Comparison of ENCODE assay signal across 20 cellular contexts in genomic region chr1:116554924-116555323, GRCh38. TPM values are rescaled to one million over a fixed set of nuclear protein-coding genes. Genes with fewer than 3 reads are reported as not detected.
DNase-seq lines count a peak whose midpoint lies in the region; ATAC-seq and TF ChIP-seq lines count a peak whose summit lies in the region.
"Had no signal": no experiment of that assay in that cellular context is flagged by ENCODE, and none has a peak within 500 bp of the region (broad histone marks: within the 10 kb centered on the region; RNA-seq: fewer than 3 reads in every experiment).

No MANE protein-coding gene starts in this region.

- peaks cover 73% of the 10 kb centered on the region for H3K4me1 ChIP-seq in CD4-positive, alpha-beta memory T cell (ENCODE audit: insufficient read depth, low read length)
- peaks cover 33% of the 10 kb centered on the region for H3K4me1 ChIP-seq in MM.1S (ENCODE audit: low read length)

- no peaks in the 10 kb centered on the region for H3K9me2 ChIP-seq in MM.1S (replicated peaks; ENCODE audit: insufficient read depth, low read length)
- H3K9me2 ChIP-seq: SK-N-SH had no signal

- H3K27ac ChIP-seq in CD4-positive, alpha-beta memory T cell (ENCODE audit: low read depth, low read length) = no peak overlapping the region
- H3K27ac ChIP-seq in MM.1S (ENCODE audit: low read length) = no peak overlapping the region
- H3K27ac ChIP-seq: 22Rv1, Peyer's patch had no signal

- peaks cover 70% of the 10 kb centered on the region for H3K4me1 Mint-ChIP-seq in T-helper 1 cell treated with Interleukin-12 subunit alpha and Interleukin-12 subunit beta and Interleukin-4 antibody, amounts not matched to agents 30 μg/mL and 1 μg/mL, for 36 hours (ENCODE audit: low read depth)
- peaks cover 60 to 87% (median 73%) of the 10 kb centered on the region in 4 donors for H3K4me1 Mint-ChIP-seq in CD4-positive, alpha-beta memory T cell
- peaks cover 92% of the 10 kb centered on the region for H3K4me1 Mint-ChIP-seq in activated B cell treated with CpG ODN at 0.5 μM for 24 hours
- H3K4me1 Mint-ChIP-seq: nephron had no signal

- TF ChIP-seq CTCF in activated B cell treated with CpG ODN at 0.5 μM for 24 hours (IDR thresholded peaks at IDR 0.05) (no peak), MM.1S (IDR thresholded peaks at IDR 0.05; ENCODE audit: low read length) (no peak)

- POLR2A ChIA-PET in CD4-positive, alpha-beta memory T cell (lab: Charles Lee; ENCODE audit: partially characterized antibody) = no interaction called here
- POLR2A ChIA-PET in activated B cell treated with CpG ODN at 0.5 μM for 24 hours (lab: Charles Lee) = no interaction called here

- no peaks in the 10 kb centered on the region for H4K20me1 ChIP-seq in MM.1S (ENCODE audit: insufficient read depth, low read length)

- no peak overlapping the region for H3K4me2 ChIP-seq in MM.1S (ENCODE audit: low read depth, low read length)
- H3K4me2 ChIP-seq: SK-N-SH had no signal

- H3K9ac ChIP-seq in MM.1S (ENCODE audit: low read length) = no peak overlapping the region
- H3K9ac ChIP-seq: SK-N-SH had no signal

- intact Hi-C loops in CD4-positive, alpha-beta memory T cell (cut with micrococcal nuclease) = no loop called here
- intact Hi-C loops in activated B cell treated with CpG ODN at 0.5 μM for 24 hours (cut with micrococcal nuclease) = loop anchor here (5.0 to 10.0 kb wide), 4 partner anchors 38 to 1107 kb away; partner anchors contain the start of gene TENT5C
- intact Hi-C loops in left ventricle myocardium superior (cut with micrococcal nuclease) = no loop called here

- no peaks in the 10 kb centered on the region for H3K27me3 Mint-ChIP-seq in T-helper 1 cell treated with Interleukin-12 subunit alpha and Interleukin-12 subunit beta and Interleukin-4 antibody, amounts not matched to agents 30 μg/mL and 1 μg/mL, for 36 hours (ENCODE audit: low read depth)
- no peaks in the 10 kb centered on the region for H3K27me3 Mint-ChIP-seq in CD4-positive, alpha-beta memory T cell
- H3K27me3 Mint-ChIP-seq in activated B cell treated with CpG ODN at 0.5 μM for 24 hours = no peaks in the 10 kb centered on the region

- no peak overlapping the region for H3K4me3 Mint-ChIP-seq in T-helper 1 cell treated with Interleukin-12 subunit alpha and Interleukin-12 subunit beta and Interleukin-4 antibody, amounts not matched to agents 30 μg/mL and 1 μg/mL, for 36 hours
- H3K4me3 Mint-ChIP-seq in CD4-positive, alpha-beta memory T cell = peak overlapping the region in 1 of 8 donors; percentile 31
- H3K4me3 Mint-ChIP-seq in activated B cell treated with CpG ODN at 0.5 μM for 24 hours = peak overlapping the region; percentile 56
- H3K4me3 Mint-ChIP-seq: nephron had no signal

- H3K79me2 ChIP-seq in MM.1S (ENCODE audit: low read length) = peaks cover 94% of the 10 kb centered on the region

- ATAC-seq in activated B cell treated with CpG ODN at 0.5 μM for 24 hours (ENCODE audit: low read depth) (no peak), left ventricle myocardium superior (peak; percentile 68), GM19395 (IDR thresholded peaks at IDR 0.05; ENCODE audit: unreplicated experiment) (no peak), GM18519 (IDR thresholded peaks at IDR 0.05; ENCODE audit: low FRiP score, unreplicated experiment) (no peak)

- H3K4me3 ChIP-seq in CD4-positive, alpha-beta memory T cell (ENCODE audit: low read length in 2 of 2) = no peak overlapping the region
- no peak overlapping the region for H3K4me3 ChIP-seq in MM.1S (ENCODE audit: low read length)
- H3K4me3 ChIP-seq: Peyer's patch had no signal

- no peak overlapping the region for H2AFZ ChIP-seq in MM.1S (ENCODE audit: low read length)

- H3F3A ChIP-seq in MM.1S (ENCODE audit: insufficient read depth, low read length) = peaks cover 10% of the 10 kb centered on the region

- no peaks in the 10 kb centered on the region for H3K27me3 ChIP-seq in CD4-positive, alpha-beta memory T cell (ENCODE audit: insufficient read depth, low read length)
- H3K27me3 ChIP-seq in MM.1S (replicated peaks; ENCODE audit: insufficient read depth, low read length) = no peaks in the 10 kb centered on the region
- H3K27me3 ChIP-seq: Peyer's patch had no signal

- DNase-seq in T-helper 1 cell = no peak
- DNase-seq in CD4-positive, alpha-beta memory T cell = no peak
- DNase-seq in activated B cell treated with CpG ODN at 0.5 μM for 24 hours = no peak
- DNase-seq in left ventricle myocardium superior = no peak
- no peak for DNase-seq in MM.1S
- DNase-seq: effector memory CD4-positive, alpha-beta T cell; GOT3; head of caudate nucleus; mesenchymal stem cell; NCI-H146; NCI-H774; Peyer's patch; SK-N-SH; small intestine; stimulated activated CD4-positive, alpha-beta T cell treated with anti-CD3 and anti-CD28 coated beads, Interleukin-4, amount 100 ng/mL, for 24 hours had no signal

- CTCF ChIA-PET in CD4-positive, alpha-beta memory T cell (lab: Charles Lee; ENCODE audit: partially characterized antibody) = no interaction called here
- CTCF ChIA-PET in activated B cell treated with CpG ODN at 0.5 μM for 24 hours (lab: Charles Lee) = no interaction called here

- peaks cover 29% of the 10 kb centered on the region for H3K36me3 Mint-ChIP-seq in T-helper 1 cell treated with Interleukin-12 subunit alpha and Interleukin-12 subunit beta and Interleukin-4 antibody, amounts not matched to agents 30 μg/mL and 1 μg/mL, for 36 hours (ENCODE audit: low read depth)
- H3K36me3 Mint-ChIP-seq in CD4-positive, alpha-beta memory T cell = peaks cover 0 to 5% of the 10 kb centered on the region in 2 donors
- H3K36me3 Mint-ChIP-seq in activated B cell treated with CpG ODN at 0.5 μM for 24 hours (ENCODE audit: low read depth) = peaks cover 58% of the 10 kb centered on the region

- H3K27ac Mint-ChIP-seq in T-helper 1 cell treated with Interleukin-12 subunit alpha and Interleukin-12 subunit beta and Interleukin-4 antibody, amounts not matched to agents 30 μg/mL and 1 μg/mL, for 36 hours = peak overlapping the region; percentile 31
- peak overlapping the region; percentile 50 to 93 (median 69) for H3K27ac Mint-ChIP-seq in CD4-positive, alpha-beta memory T cell
- peak overlapping the region; percentile 99 for H3K27ac Mint-ChIP-seq in activated B cell treated with CpG ODN at 0.5 μM for 24 hours
- H3K27ac Mint-ChIP-seq: nephron had no signal

- H3K9me3 ChIP-seq in CD4-positive, alpha-beta memory T cell (ENCODE audit: control insufficient read depth in 1 of 2, low read length in 2 of 2) = no peaks in the 10 kb centered on the region
- H3K9me3 ChIP-seq in MM.1S (replicated peaks; ENCODE audit: insufficient read depth, low read length) = no peaks in the 10 kb centered on the region
- H3K9me3 ChIP-seq: Peyer's patch, SK-N-SH had no signal

- H3K9me3 Mint-ChIP-seq in T-helper 1 cell treated with Interleukin-12 subunit alpha and Interleukin-12 subunit beta and Interleukin-4 antibody, amounts not matched to agents 30 μg/mL and 1 μg/mL, for 36 hours = no peaks in the 10 kb centered on the region
- H3K9me3 Mint-ChIP-seq in CD4-positive, alpha-beta memory T cell = no peaks in the 10 kb centered on the region
- no peaks in the 10 kb centered on the region for H3K9me3 Mint-ChIP-seq in activated B cell treated with CpG ODN at 0.5 μM for 24 hours
- H3K9me3 Mint-ChIP-seq: nephron had no signal

- no peaks in the 10 kb centered on the region for H3K36me3 ChIP-seq in CD4-positive, alpha-beta memory T cell (ENCODE audit: insufficient read depth, low read length)
- H3K36me3 ChIP-seq in MM.1S (replicated peaks; ENCODE audit: insufficient read depth, low read length) = no peaks in the 10 kb centered on the region
- H3K36me3 ChIP-seq: Peyer's patch had no signal

RNA-seq across cellular contexts. Expression of gene CD58, which starts 15.9 kb away (rescaled TPM):
- 10 to 100 TPM; 25.2 to 30.9 TPM for total RNA-seq in CD4-positive, alpha-beta memory T cell
- 10 to 100 TPM; 58.2 to 61.3 TPM for polyA plus RNA-seq in CD4-positive, alpha-beta memory T cell
- total RNA-seq in activated B cell treated with CpG ODN at 0.5 μM for 24 hours (146 and 160 TPM in 2 replicates), left ventricle myocardium superior (26.1 TPM)

Comparison
In these comparisons a context has a peak if more than half of its experiments do, and no peak if none do; other contexts are left out.
1. H3K27ac Mint-ChIP-seq: peak in every context shown above with its lines; median percentile 99 in activated B cell treated with CpG ODN at 0.5 μM for 24 hours; 69 in CD4-positive, alpha-beta memory T cell; 31 in T-helper 1 cell treated with Interleukin-12 subunit alpha and Interleukin-12 subunit beta and Interleukin-4 antibody, amounts not matched to agents 30 μg/mL and 1 μg/mL, for 36 hours.